8 cellular contexts compared by ENCODE assay signal in the genomic region with DNA sequence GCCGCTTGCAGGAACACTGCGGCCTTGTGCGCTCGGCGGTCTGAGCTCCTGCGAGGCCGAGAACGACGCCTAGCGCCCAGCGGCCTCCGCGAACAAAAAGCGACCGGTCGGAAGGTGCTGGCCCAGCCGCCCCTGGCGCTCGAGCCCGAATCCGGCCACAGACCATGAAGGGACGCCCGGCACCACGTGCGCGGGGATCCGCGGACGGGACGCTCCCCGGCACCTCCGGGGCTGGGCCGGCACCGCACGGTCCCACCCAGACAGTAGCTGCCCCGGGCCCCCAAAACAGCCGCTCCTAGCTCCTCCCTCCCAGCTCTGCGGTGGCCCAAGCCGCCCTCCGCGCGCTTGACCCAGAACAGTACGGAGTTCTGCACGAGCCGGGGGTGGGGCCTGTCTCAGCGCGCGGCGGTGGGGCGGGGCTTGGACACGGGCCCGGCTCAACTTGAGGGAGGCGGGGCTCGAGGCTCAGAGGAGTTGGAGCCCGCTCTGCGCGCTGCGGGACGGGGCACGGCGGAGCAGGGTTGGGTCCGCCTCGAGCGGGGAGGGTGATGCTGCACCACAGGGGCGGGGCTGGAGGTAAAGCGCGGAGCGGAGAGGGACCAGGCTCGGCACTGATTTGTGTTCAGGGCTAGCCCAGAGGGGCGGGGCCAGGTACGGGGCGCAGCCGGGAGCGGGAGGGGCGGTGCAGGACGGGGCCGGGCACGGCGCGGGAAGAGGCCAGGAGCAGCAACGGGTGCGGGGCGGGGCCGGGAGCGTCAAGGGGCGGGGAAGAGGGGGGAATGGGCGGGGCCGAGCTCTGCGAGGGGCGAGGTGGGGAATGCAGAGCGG.
DNase-seq lines count a peak whose midpoint lies in the region; ATAC-seq and TF ChIP-seq lines count a peak whose summit lies in the region.

No MANE protein-coding gene starts in this region.

- H3K9me3 Mint-ChIP-seq in central memory CD8-positive, alpha-beta T cell: no peaks in the 10 kb centered on the region

- H3K4me3 Mint-ChIP-seq in central memory CD8-positive, alpha-beta T cell: peak overlapping the region; percentile 84

- H3K36me3 Mint-ChIP-seq in central memory CD8-positive, alpha-beta T cell (ENCODE audit: insufficient read depth): no peaks in the 10 kb centered on the region

- DNase-seq in AG09309 (ENCODE audit: low read depth) (peak; percentile 86), NCI-H2227 treated with DMSO at 0.1 percent for 48 hours (lab: John Stamatoyannopoulos, UW) (peak; percentile 98), islet precursor cell (peak; percentile 100)
- DNase-seq in activated CD4-positive, CD25-positive, alpha-beta regulatory T cell treated with anti-CD3 and anti-CD28 coated beads, Interleukin-2, amount 50 U/mL, for 16 hours (ENCODE audit: low read depth, low spot score): peak; percentile 87
- DNase-seq in central memory CD8-positive, alpha-beta T cell (ENCODE audit: low spot score in 2 of 2): peak; percentile 85
- DNase-seq in stimulated activated CD4-positive, alpha-beta T cell treated with anti-CD3 and anti-CD28 coated beads, Interleukin-12 subunit alpha, Interleukin-12 subunit beta, amount 100 ng/mL, for 4 hours: peak; percentile 94

- ATAC-seq in GM18909 (IDR thresholded peaks at IDR 0.05; ENCODE audit: poor library complexity, unreplicated experiment): peak; percentile 93
- ATAC-seq in HG03159 (IDR thresholded peaks at IDR 0.05; ENCODE audit: unreplicated experiment): peak; percentile 95
- peak; percentile 95 for ATAC-seq in central memory CD8-positive, alpha-beta T cell (replicated peaks; ENCODE audit: extremely low read depth, poor library complexity, severe bottlenecking)

- H3K27me3 Mint-ChIP-seq in central memory CD8-positive, alpha-beta T cell: no peaks in the 10 kb centered on the region

- peak overlapping the region; percentile 52 for H3K4me3 ChIP-seq in AG09309 (ENCODE audit: control insufficient read depth, low read depth, low read length)

- peaks cover 14% of the 10 kb centered on the region for H3K4me1 Mint-ChIP-seq in central memory CD8-positive, alpha-beta T cell

- TF ChIP-seq CTCF in AG09309 (IDR thresholded peaks at IDR 0.05; ENCODE audit: control insufficient read depth, insufficient read depth, low read depth, low read length, missing control alignments): no peak

- H3K27ac Mint-ChIP-seq in central memory CD8-positive, alpha-beta T cell (ENCODE audit: low read depth): no peak overlapping the region

Comparison
In these comparisons a context has a peak if more than half of its experiments do, and no peak if none do; other contexts are left out.
1. Peak in every context shown above with its lines: DNase-seq, ATAC-seq and H3K4me3 ChIP-seq.